ENCODE assay signal across 30 cellular contexts in the genomic region with DNA sequence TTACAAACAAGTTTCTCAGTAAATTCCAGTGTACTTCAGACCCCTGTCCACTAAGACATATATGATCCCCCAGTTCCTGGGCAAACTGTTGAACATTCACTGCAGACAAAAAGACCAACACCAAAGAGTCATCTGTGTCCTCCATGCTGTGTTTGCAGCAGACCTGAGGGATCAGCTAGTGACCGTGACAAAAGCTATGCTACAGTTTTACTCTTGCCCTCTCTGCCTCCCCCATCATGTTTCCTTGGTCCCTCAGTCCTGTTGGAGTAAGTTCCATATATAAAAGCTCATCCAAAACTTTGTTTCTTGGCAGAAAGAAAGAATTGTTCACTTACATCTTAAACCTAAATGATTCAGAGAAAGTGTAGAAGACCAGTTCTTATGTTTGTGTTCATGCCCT. TPM values are rescaled to one million over a fixed set of nuclear protein-coding genes. Genes with fewer than 3 reads are reported as not detected.
DNase-seq lines count a peak whose midpoint lies in the region; ATAC-seq, FAIRE-seq and TF ChIP-seq lines count a peak whose summit lies in the region.
"Had no signal": no experiment of that assay in that cellular context is flagged by ENCODE, and none has a peak within 500 bp of the region (broad histone marks: within the 10 kb centered on the region; RNA-seq: fewer than 3 reads in every experiment).

No MANE protein-coding gene starts in this region.

- peaks cover 7% of the 10 kb centered on the region for H3K4me1 ChIP-seq in A673 (ENCODE audit: insufficient read depth, low read length, poor library complexity, severe bottlenecking)
- H3K4me1 ChIP-seq in GM23338 (ENCODE audit: insufficient read depth): peaks cover 9% of the 10 kb centered on the region
- H3K4me1 ChIP-seq in K562 (replicated peaks in 1 of 2; ENCODE audit: control insufficient read depth in 2 of 2, insufficient read depth in 2 of 2, low read length in 2 of 2): no peaks in the 10 kb centered on the region

- TF ChIP-seq POLR2A in K562 (conservative IDR thresholded peaks at IDR 0.05): no peak

- H3K27me3 ChIP-seq in A673 (replicated peaks; ENCODE audit: insufficient read depth, low read depth, low read length, poor library complexity): no peaks in the 10 kb centered on the region
- H3K27me3 ChIP-seq in GM23338 (ENCODE audit: insufficient read depth): no peaks in the 10 kb centered on the region
- 0 out of 5 replicates have a peak, but pooled peaks cover 0 to 11% of the 10 kb centered on the region in 2 experiments for H3K27me3 ChIP-seq in K562 (ENCODE audit: control insufficient read depth in 2 of 2, insufficient read depth in 2 of 2, low read length in 2 of 2)
- H3K27me3 ChIP-seq: ovary, stomach, thyroid gland had no signal

- peaks cover 85% of the 10 kb centered on the region for H3K36me3 Mint-ChIP-seq in GM23338 (ENCODE audit: low read depth)
- H3K36me3 Mint-ChIP-seq in naive thymus-derived CD8-positive, alpha-beta T cell: peaks cover 0 to 24% (median 4%) of the 10 kb centered on the region in 3 donors
- H3K36me3 Mint-ChIP-seq in activated T-cell treated with anti-CD3 and anti-CD28 coated beads, Interleukin-2, amount 50 U/mL, for 72 hours (ENCODE audit: insufficient read depth in 2 of 2): no peaks in the 10 kb centered on the region

- CTCF ChIA-PET in A673 (lab: Charles Lee): no interaction called here
- CTCF ChIA-PET in K562 (lab: Yijun Ruan, JAX; ENCODE audit: low intra/inter-chr PET ratio): no interaction called here

- in situ Hi-C loops in K562 (cut with MboI): loop anchor here (10.0 kb wide), 1 partner anchor 154 kb away; no protein-coding TSS in a partner anchor

- peaks cover 12% of the 10 kb centered on the region for H3K36me3 ChIP-seq in A673 (ENCODE audit: insufficient read depth, low read length, poor library complexity, severe bottlenecking)
- H3K36me3 ChIP-seq in GM23338 (ENCODE audit: insufficient read depth): peaks cover 58% of the 10 kb centered on the region
- H3K36me3 ChIP-seq in K562 (ENCODE audit: control insufficient read depth, insufficient read depth, low read length): peaks cover 18% of the 10 kb centered on the region; the same call in 2 of the 3 replicates
- H3K36me3 ChIP-seq: ovary, thyroid gland had no signal

- H3K4me1 Mint-ChIP-seq in GM23338: peaks cover 26% of the 10 kb centered on the region
- peaks cover 17 to 38% (median 32%) of the 10 kb centered on the region in 4 donors for H3K4me1 Mint-ChIP-seq in naive thymus-derived CD8-positive, alpha-beta T cell
- peaks cover 47% of the 10 kb centered on the region for H3K4me1 Mint-ChIP-seq in activated T-cell treated with anti-CD3 and anti-CD28 coated beads, Interleukin-2, amount 50 U/mL, for 72 hours (ENCODE audit: low read depth)

- WGBS in K562 (ENCODE audit: insufficient coverage, low coverage, missing lambda C conversion rate): 78% methylated on average over 1 of the region's 1 CpG

- no peaks in the 10 kb centered on the region for H3K9me2 ChIP-seq in GM23338 (ENCODE audit: insufficient read depth)

- H3K27ac ChIP-seq in A673 (ENCODE audit: low read depth, low read length, poor library complexity, severe bottlenecking) (peak overlapping the region; percentile 7), GM23338 (ENCODE audit: low read depth) (peak overlapping the region; percentile 91), K562 (ENCODE audit: extremely low read depth, low read depth, low read length) (no peak overlapping the region)
- H3K27ac ChIP-seq: ovary, stomach, thyroid gland had no signal

- peaks cover 81% of the 10 kb centered on the region for H3F3A ChIP-seq in GM23338 (replicated peaks; ENCODE audit: low read depth)

- POLR2A ChIA-PET in A673 (lab: Charles Lee; ENCODE audit: low non-redundant PET): interaction anchor here (0.6 kb wide), 1 partner anchor 66 kb away, joined by 3 read pairs; no protein-coding TSS in a partner anchor
- POLR2A ChIA-PET in K562 (lab: Yijun Ruan, JAX): interaction anchor here (0.6 to 2.0 kb wide), 6 partner anchors 10 to 864 kb away, joined by 3 to 7 read pairs (median 4); no protein-coding TSS in a partner anchor
- POLR2A ChIA-PET in naive thymus-derived CD8-positive, alpha-beta T cell (lab: Charles Lee): interaction anchor here (1.2 kb wide), 1 partner anchor 9 kb away, joined by 4 read pairs; no protein-coding TSS in a partner anchor

- TF ChIP-seq RAD21 in K562 (CRISPR knock-in tag; conservative IDR thresholded peaks at IDR 0.05 in 1 of 2, IDR thresholded peaks at IDR 0.05 in 1 of 2): no peak

- no peak for TF ChIP-seq CTCF in A673 (conservative IDR thresholded peaks at IDR 0.05; ENCODE audit: low read depth, low read length)
- no peak for TF ChIP-seq CTCF in GM23338 (conservative IDR thresholded peaks at IDR 0.05; ENCODE audit: low read depth in 2 of 2)
- TF ChIP-seq CTCF in K562 (IDR thresholded peaks at IDR 0.05 in 2 of 3, conservative IDR thresholded peaks at IDR 0.05 in 1 of 3; ENCODE audit: insufficient read depth in 2 of 3, low read depth in 1 of 3, low read length in 3 of 3): no peak

- H3K4me2 ChIP-seq in GM23338: no peak overlapping the region
- no peak overlapping the region for H3K4me2 ChIP-seq in K562 (ENCODE audit: insufficient read depth, low read length)

- no peaks in the 10 kb centered on the region for H3K9me3 ChIP-seq in A673 (ENCODE audit: low read depth, low read length, poor library complexity, severe bottlenecking)
- no peaks in the 10 kb centered on the region for H3K9me3 ChIP-seq in K562 (replicated peaks; ENCODE audit: control insufficient read depth, insufficient read depth, low read depth, low read length)
- H3K9me3 ChIP-seq: ovary, stomach, thyroid gland had no signal

- H3K9me3 Mint-ChIP-seq in GM23338: no peaks in the 10 kb centered on the region; the same call in 2 of the 3 replicates
- H3K9me3 Mint-ChIP-seq in naive thymus-derived CD8-positive, alpha-beta T cell: no peaks in the 10 kb centered on the region
- no peaks in the 10 kb centered on the region for H3K9me3 Mint-ChIP-seq in activated T-cell treated with anti-CD3 and anti-CD28 coated beads, Interleukin-2, amount 50 U/mL, for 72 hours
- H3K9me3 Mint-ChIP-seq: activated CD8-positive, alpha-beta T cell treated with anti-CD3 and anti-CD28 coated beads for 36 hours had no signal

- no peak overlapping the region for H3K4me3 Mint-ChIP-seq in GM23338
- no peak overlapping the region for H3K4me3 Mint-ChIP-seq in naive thymus-derived CD8-positive, alpha-beta T cell
- no peak overlapping the region for H3K4me3 Mint-ChIP-seq in activated T-cell treated with anti-CD3 and anti-CD28 coated beads, Interleukin-2, amount 50 U/mL, for 72 hours
- H3K4me3 Mint-ChIP-seq: activated CD8-positive, alpha-beta T cell treated with anti-CD3 and anti-CD28 coated beads for 36 hours; B cell had no signal

- intact Hi-C loops in A673 (cut with micrococcal nuclease; ENCODE audit: unreplicated experiment): no loop called here
- intact Hi-C loops in K562 (cut with micrococcal nuclease): no loop called here

- no peak overlapping the region for H3K27ac Mint-ChIP-seq in GM23338
- peak overlapping the region in 6 of 10 donors; percentile 36 to 86 (median 47) for H3K27ac Mint-ChIP-seq in naive thymus-derived CD8-positive, alpha-beta T cell
- no peak overlapping the region for H3K27ac Mint-ChIP-seq in activated T-cell treated with anti-CD3 and anti-CD28 coated beads, Interleukin-2, amount 50 U/mL, for 72 hours
- H3K27ac Mint-ChIP-seq: B cell had no signal

- DNase-seq in A673 (ENCODE audit: low spot score) (no peak), GM23338 (ENCODE audit: low spot score) (no peak), K562 (ENCODE audit: extremely low read depth in 1 of 4, low spot score in 3 of 4) (no peak), SIG-M5 (lab: John Stamatoyannopoulos, UW) (no peak)
- no peak for DNase-seq in naive thymus-derived CD8-positive, alpha-beta T cell
- no peak for DNase-seq in activated T-cell treated with anti-CD3 and anti-CD28 coated beads, Interleukin-2, amount 50 U/mL, for 72 hours
- DNase-seq: activated CD8-positive, alpha-beta T cell treated with anti-CD3 and anti-CD28 coated beads for 36 hours; cerebellar nuclear complex; COR-L47; HCEC 1CT; mesendoderm; NCI-H1694 treated with DMSO at 0.1 percent for 48 hours; NCI-H2171 treated with DMSO at 0.1 percent for 48 hours; NCI-H524 treated with DMSO at 0.1 percent for 48 hours; ovary; PC-3; retina; small intestine; stimulated activated CD4-positive, alpha-beta T cell treated with anti-CD3 and anti-CD28 coated beads, Interleukin-1b, Interleukin-23, amount 100 ng/mL, for 48 hours; stimulated activated CD8-positive, alpha-beta memory T cell treated with anti-CD3 and anti-CD28 coated beads, Interleukin-4, amount 100 ng/mL, for 48 hours; stomach; SW 1271; thyroid gland had no signal

- peaks cover 48% of the 10 kb centered on the region for H3K27me3 Mint-ChIP-seq in GM23338 (ENCODE audit: insufficient read depth, low read depth, poor library complexity)
- no peaks in the 10 kb centered on the region for H3K27me3 Mint-ChIP-seq in naive thymus-derived CD8-positive, alpha-beta T cell
- H3K27me3 Mint-ChIP-seq in activated T-cell treated with anti-CD3 and anti-CD28 coated beads, Interleukin-2, amount 50 U/mL, for 72 hours (ENCODE audit: low read depth): no peaks in the 10 kb centered on the region
- H3K27me3 Mint-ChIP-seq: activated CD8-positive, alpha-beta T cell treated with anti-CD3 and anti-CD28 coated beads for 36 hours; B cell had no signal

- no peak overlapping the region for H2AFZ ChIP-seq in GM23338
- no peak overlapping the region for H2AFZ ChIP-seq in K562 (ENCODE audit: low read depth, low read length)

- FAIRE-seq in K562 (lab: Jason Lieb, UNC): no peak
- FAIRE-seq: G401.6, small intestine had no signal

- peaks cover 34% of the 10 kb centered on the region for H4K20me1 ChIP-seq in GM23338 (replicated peaks; ENCODE audit: insufficient read depth)
- peaks cover 26% of the 10 kb centered on the region; the same call in 1 of the 2 replicates for H4K20me1 ChIP-seq in K562 (replicated peaks; ENCODE audit: control insufficient read depth, insufficient read depth, low read length)

- ATAC-seq in GM23338 (no peak), K562 (no peak), HG03460 (IDR thresholded peaks at IDR 0.05; ENCODE audit: unreplicated experiment) (no peak), HG03025 (IDR thresholded peaks at IDR 0.05; ENCODE audit: low FRiP score, unreplicated experiment) (no peak)
- no peak for ATAC-seq in naive thymus-derived CD8-positive, alpha-beta T cell
- ATAC-seq in activated T-cell treated with anti-CD3 and anti-CD28 coated beads, Interleukin-2, amount 50 U/mL, for 72 hours (replicated peaks in 1 of 2): no peak
- ATAC-seq: activated CD4-positive, CD25-positive, alpha-beta regulatory T cell treated with anti-CD3 and anti-CD28 coated beads, Interleukin-2, amount 50 U/mL, for 24 hours; left lobe of liver; PC-3; Right ventricle myocardium inferior had no signal

- no peaks in the 10 kb centered on the region for H3K79me2 ChIP-seq in GM23338 (replicated peaks; ENCODE audit: insufficient read depth)
- H3K79me2 ChIP-seq in K562 (ENCODE audit: control insufficient read depth, insufficient read depth, low read length): no peaks in the 10 kb centered on the region

- BruUV-seq in A673 (replicated peaks; lab: Mats Ljungman, UMichigan) (no TSS peak), K562 (replicated peaks; lab: Mats Ljungman, UMichigan) (no TSS peak)

- H3K4me3 ChIP-seq in A673 (ENCODE audit: low read depth, low read length, poor library complexity, severe bottlenecking) (no peak overlapping the region), GM23338 (no peak overlapping the region), K562 (no peak overlapping the region)
- H3K4me3 ChIP-seq: ovary, stomach, thyroid gland had no signal

- no peak overlapping the region for H3K9ac ChIP-seq in K562 (ENCODE audit: insufficient read depth in 1 of 2, low read depth in 2 of 2, low read length in 2 of 2)

- H3K9me1 ChIP-seq in K562 (ENCODE audit: control insufficient read depth, insufficient read depth, low read length): no peaks in the 10 kb centered on the region

- TF ChIP-seq EP300 in K562 (IDR thresholded peaks at IDR 0.05; ENCODE audit: low read length): no peak

RNA-seq across cellular contexts. Expression of gene PODXL, which starts 56.1 kb away (rescaled TPM):
- total RNA-seq in A673 (2021) (22.1 and 22.6 TPM in 2 replicates), K562 (2014; rRNA removed) (0.05 and 0.16 TPM in 2 replicates), K562 (2014; rRNA removed; fragmentation: Illumina TruSeq; extraction: Trizol) (0.07 and 0.10 TPM in 2 replicates), K562 (2015; rRNA removed; fragmentation: Illumina TruSeq; extraction: Trizol) (0.15 and 0.18 TPM in 2 replicates), K562 (2021) (0.51 and 0.67 TPM in 2 replicates)
- 698 and 727 TPM in 2 replicates for total RNA-seq in GM23338 (2014; rRNA removed; shearing (Covaris generic))
- polyA plus RNA-seq in GM23338 (2016; fragmentation: Nextera tagmentation; extraction: Ambion mirVana) (215 and 220 TPM in 2 replicates), K562 (2011; rRNA removed) (0.07 and 0.24 TPM in 2 replicates), K562 (2014; fragmentation: Illumina TruSeq; extraction: Trizol) (0.07 and 0.21 TPM in 2 replicates), K562 (2014; fragmentation: Nextera tagmentation; extraction: Ambion mirVana) (under 1 TPM; 0.01 to 0.03 TPM), K562 (2014; rRNA removed) (0.03 and 0.73 TPM in 2 replicates)
- total RNA-seq in K562 (2011; cell fraction: chromatin; rRNA removed; ENCODE audit: low replicate concordance): 0.26 and 0.39 TPM in 2 replicates
- 0.50 and 0.79 TPM in 2 replicates for total RNA-seq in K562 (2011; cell fraction: nucleolus; rRNA removed)
- total RNA-seq in K562 (2011; cell fraction: nucleoplasm; rRNA removed): 0.37 and 0.76 TPM in 2 replicates
- 0.10 and 0.16 TPM in 2 replicates for polyA plus RNA-seq in K562 (2011; cell fraction: cytosol; rRNA removed)
- polyA plus RNA-seq in K562 (2011; cell fraction: nucleus; rRNA removed): 0.38 and 0.45 TPM in 2 replicates
- 0.17 and 0.22 TPM in 2 replicates for polyA plus RNA-seq in K562 (2012)
- polyA minus RNA-seq in K562 (2011; rRNA and poly(A)+ RNA removed): 0.24 and 0.39 TPM in 2 replicates
- polyA minus RNA-seq in K562 (2011; cell fraction: cytosol; rRNA and poly(A)+ RNA removed): 1.8 and 2.1 TPM in 2 replicates
- polyA minus RNA-seq in K562 (2011; cell fraction: nucleus; rRNA and poly(A)+ RNA removed): 0.54 and 0.56 TPM in 2 replicates
- total RNA-seq in naive thymus-derived CD8-positive, alpha-beta T cell: under 1 TPM; 0.27 to 0.57 TPM
- under 1 TPM; 0.08 to 0.10 (median 0.09) TPM for polyA plus RNA-seq in naive thymus-derived CD8-positive, alpha-beta T cell
- under 1 TPM; 0.60 TPM for total RNA-seq in activated T-cell treated with anti-CD3 and anti-CD28 coated beads, Interleukin-2, amount 50 U/mL, for 72 hours

Comparison
In these comparisons a context has a peak if more than half of its experiments do, and no peak if none do; other contexts are left out.
1. H3K27ac Mint-ChIP-seq: peak in naive thymus-derived CD8-positive, alpha-beta T cell (6 of 10); none in GM23338 (single experiment) and activated T-cell treated with anti-CD3 and anti-CD28 coated beads, Interleukin-2, amount 50 U/mL, for 72 hours (single experiment).
2. RNA of gene PODXL, which starts 56.1 kb away (total RNA-seq): 698 to 727 TPM in GM23338; 22.1 to 22.6 TPM in A673, 0.60 TPM in activated T-cell treated with anti-CD3 and anti-CD28 coated beads, Interleukin-2, amount 50 U/mL, for 72 hours, 0.27 to 0.57 TPM in naive thymus-derived CD8-positive, alpha-beta T cell and 0.05 to 0.79 TPM in K562; every median in the first group is over 10 times any median in the second.